In the genomic region with DNA sequence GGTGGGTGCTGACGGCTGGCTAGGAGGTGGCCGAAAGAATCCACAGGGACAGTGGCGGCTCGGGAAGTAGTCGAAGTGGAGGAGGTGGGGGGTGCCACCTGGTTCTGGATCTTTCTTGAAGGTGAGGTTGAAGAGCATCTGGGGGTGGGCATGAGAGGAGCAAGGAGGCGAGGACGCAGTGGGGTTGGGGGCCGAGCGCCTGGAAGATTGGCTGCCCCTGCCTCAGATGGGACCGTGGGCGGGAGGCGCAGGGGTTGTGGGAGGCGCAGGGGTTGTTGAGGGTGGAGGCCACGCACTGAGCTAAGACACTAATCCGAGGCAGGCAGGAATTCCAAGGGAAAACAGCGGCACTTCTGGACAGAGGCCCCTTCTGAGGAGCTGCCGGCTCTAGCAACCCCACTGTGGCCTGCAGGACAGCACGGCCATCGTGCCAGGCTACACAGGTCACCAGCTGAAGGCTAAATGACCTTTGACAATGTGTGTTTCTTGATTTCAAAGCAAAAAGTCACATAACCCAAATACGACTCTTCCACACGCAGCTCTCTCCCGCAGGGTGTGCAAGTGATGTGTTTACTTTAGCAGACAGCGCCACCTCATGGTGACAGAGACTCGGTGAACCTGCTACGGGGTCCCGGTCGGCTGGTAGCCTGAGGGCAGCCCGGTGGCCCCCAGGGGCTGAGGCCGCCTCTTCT, we compare ENCODE assay signal across 8 cellular contexts. TPM values are rescaled to one million over a fixed set of nuclear protein-coding genes. Genes with fewer than 3 reads are reported as not detected.
A peak's percentile ranks its signal among the peaks of the same experiment; 100 is the strongest.
DNase-seq lines count a peak whose midpoint lies in the region; ATAC-seq and TF ChIP-seq lines count a peak whose summit lies in the region.

No MANE protein-coding gene starts in this region.

- H3K27me3 ChIP-seq in colonic mucosa (no peaks in the 10 kb centered on the region), right lobe of liver (no peaks in the 10 kb centered on the region)

- H3K9me3 ChIP-seq in colonic mucosa (no peaks in the 10 kb centered on the region), right lobe of liver (no peaks in the 10 kb centered on the region)

- whole genome bisulfite sequencing in right lobe of liver (ENCODE audit: insufficient coverage, low coverage, low lambda C conversion rate, missing lambda C conversion rate), result 24% methylated on average over 5 of the region's 29 CpGs

- no peak overlapping the region for H3K9ac ChIP-seq in colonic mucosa (ENCODE audit: low read depth in 2 of 2, low read length in 2 of 2)

- TF ChIP-seq POLR2A in GM18505 (IDR thresholded peaks at IDR 0.05; ENCODE audit: borderline replicate concordance, extremely low read depth, insufficient read depth, insufficient read length) (no peak), right lobe of liver (IDR thresholded peaks at IDR 0.05) (no peak)

- intact Hi-C loops in colonic mucosa (cut with DNase I) (loop anchor here (2.0 to 10.0 kb wide), 2 partner anchors 35 to 217 kb away; a partner anchor contains a TSS), right lobe of liver (cut with DNase I) (loop anchor here (5.0 kb wide), 1 partner anchor 35 kb away; no protein-coding TSS in a partner anchor)

- DNase-seq in NCI-H446 treated with DMSO at 0.1 percent for 48 hours (lab: John Stamatoyannopoulos, UW) (peak; percentile 4), colonic mucosa (peak; percentile 80), right lobe of liver (peak; percentile 77 to 85 (median 83))
- DNase-seq in activated CD4-positive, alpha-beta T cell treated with anti-CD3 and anti-CD28 coated beads for 48 hours, result peak; percentile 89
- peak; percentile 54 to 58 (median 57) for DNase-seq in stimulated activated CD4-positive, alpha-beta T cell treated with anti-CD3 and anti-CD28 coated beads, TNF-alpha, amount 100 ng/mL, for 1 hour (ENCODE audit: low read depth in 3 of 3, low spot score in 1 of 3)

- ATAC-seq in GM18505 (IDR thresholded peaks at IDR 0.05; ENCODE audit: unreplicated experiment) (peak; percentile 52), right lobe of liver (peak; percentile 89 to 95 (median 92)), HG02870 (IDR thresholded peaks at IDR 0.05; ENCODE audit: unreplicated experiment) (no peak)

- TF ChIP-seq CTCF in 22Rv1 (IDR thresholded peaks at IDR 0.05), result peak; percentile 81
- TF ChIP-seq CTCF in colonic mucosa (IDR thresholded peaks at IDR 0.05), result peak; percentile 71
- peak; percentile 83 to 92 (median 90) for TF ChIP-seq CTCF in right lobe of liver (IDR thresholded peaks at IDR 0.05)

- H3K27ac ChIP-seq in 22Rv1 (no peak overlapping the region), colonic mucosa (no peak overlapping the region), right lobe of liver (peak overlapping the region in 2 of 3 donors; percentile 10)

- no peak overlapping the region for H3K4me3 ChIP-seq in colonic mucosa
- no peak overlapping the region for H3K4me3 ChIP-seq in right lobe of liver

- no peaks in the 10 kb centered on the region for H3K36me3 ChIP-seq in colonic mucosa
- H3K36me3 ChIP-seq in right lobe of liver, result no peaks in the 10 kb centered on the region

- no peaks in the 10 kb centered on the region for H3K4me1 ChIP-seq in colonic mucosa
- peaks cover 0 to 27% (median 8%) of the 10 kb centered on the region in 4 donors for H3K4me1 ChIP-seq in right lobe of liver

RNA-seq across cellular contexts. Expression of a gene that starts 44.1 kb away (rescaled TPM):
- total RNA-seq in colonic mucosa (10 to 100 TPM; 52.1 to 62.7 TPM), right lobe of liver (10 to 100 TPM; 21.7 to 49.5 (median 24.5) TPM)

Comparison
In these comparisons a context has a peak if more than half of its experiments do, and no peak if none do; other contexts are left out.
1. H3K27ac ChIP-seq: peak in right lobe of liver (2 of 3); none in 22Rv1 (single experiment) and colonic mucosa (single experiment).
2. DNase-seq: peak in every context shown above with its lines; median percentile 89 in activated CD4-positive, alpha-beta T cell treated with anti-CD3 and anti-CD28 coated beads for 48 hours; 83 in right lobe of liver; 80 in colonic mucosa; 57 in stimulated activated CD4-positive, alpha-beta T cell treated with anti-CD3 and anti-CD28 coated beads, TNF-alpha, amount 100 ng/mL, for 1 hour; 4 in NCI-H446 treated with DMSO at 0.1 percent for 48 hours.
3. Peak in every context shown above with its lines, with median percentiles within 50 percentile points of each other: CTCF ChIP-seq.